ENCODE assay signal across 8 cellular contexts in the genomic region with DNA sequence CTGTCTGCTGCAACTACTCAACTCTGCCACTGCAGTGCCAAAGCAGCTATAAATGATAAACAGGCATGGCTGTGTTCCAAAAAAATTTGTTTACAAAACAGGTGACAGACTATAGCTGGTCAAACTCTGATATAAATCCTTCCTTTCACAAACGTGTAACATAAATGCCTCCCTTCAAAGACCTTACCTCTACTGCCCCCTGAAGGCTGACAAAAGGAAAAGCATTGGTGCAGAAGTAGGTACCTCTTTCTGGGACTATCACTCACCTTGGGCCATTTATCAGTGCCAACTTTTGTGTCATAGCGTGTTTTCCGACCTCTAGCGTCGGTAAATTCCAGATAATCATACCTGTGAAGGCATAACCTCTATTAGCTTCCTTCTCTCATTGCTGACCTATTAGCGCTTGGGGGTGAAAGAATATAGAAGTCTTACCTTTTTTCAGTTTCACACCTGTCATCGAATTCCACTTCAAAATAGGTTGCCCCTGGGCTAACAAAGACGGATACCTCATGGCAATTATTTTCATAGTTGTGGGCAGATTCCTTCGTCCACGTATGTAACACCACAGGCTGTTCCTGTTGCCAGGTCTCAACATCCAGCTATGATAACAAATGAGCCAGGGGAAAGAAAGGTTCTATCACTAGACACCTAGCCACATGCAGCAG.
DNase-seq lines count a peak whose midpoint lies in the region; ATAC-seq and TF ChIP-seq lines count a peak whose summit lies in the region.

No MANE protein-coding gene starts in this region.

- no peaks in the 10 kb centered on the region for H4K20me1 ChIP-seq in OCI-LY1 (ENCODE audit: insufficient read depth, low read length)

- no peak overlapping the region for H3K4ac ChIP-seq in mesenchymal stem cell (ENCODE audit: low read depth in 1 of 2, low read length in 2 of 2)

- no peaks in the 10 kb centered on the region for H3F3A ChIP-seq in OCI-LY1 (ENCODE audit: insufficient read depth, low read length)

- no peak overlapping the region for H3K14ac ChIP-seq in mesenchymal stem cell (ENCODE audit: low read length in 2 of 2)

- H3K36me3 ChIP-seq in OCI-LY1 (ENCODE audit: insufficient read depth, low read length) (peaks cover 95% of the 10 kb centered on the region), mesenchymal stem cell (ENCODE audit: control insufficient read depth in 1 of 2, insufficient read depth in 2 of 2, low read depth in 1 of 2, low read length in 2 of 2) (peaks cover 44 to 97% of the 10 kb centered on the region in 2 experiments)

- no peak overlapping the region for H4K91ac ChIP-seq in mesenchymal stem cell (ENCODE audit: low read length)

- no peak overlapping the region for H4K8ac ChIP-seq in mesenchymal stem cell (ENCODE audit: low read length)

- H3K4me2 ChIP-seq in OCI-LY1 (ENCODE audit: low read length) (peak overlapping the region; percentile 15; the same call in 1 of the 2 replicates), mesenchymal stem cell (ENCODE audit: low read length, poor library complexity, severe bottlenecking) (no peak overlapping the region)

- ATAC-seq in HG03354 (IDR thresholded peaks at IDR 0.05; ENCODE audit: poor library complexity, severe bottlenecking, unreplicated experiment) = peak; percentile 23

- peaks cover 11% of the 10 kb centered on the region for H3K4me1 ChIP-seq in OCI-LY1 (ENCODE audit: insufficient read depth, low read length, severe bottlenecking)
- H3K4me1 ChIP-seq in mesenchymal stem cell (ENCODE audit: control insufficient read depth, insufficient read depth, low read depth, low read length) = no peaks in the 10 kb centered on the region

- no peak overlapping the region for H3K4me3 ChIP-seq in OCI-LY1 (ENCODE audit: low read depth, low read length, poor library complexity, severe bottlenecking)
- H3K4me3 ChIP-seq in mesenchymal stem cell (ENCODE audit: insufficient read depth in 1 of 2, low read depth in 1 of 2, low read length in 2 of 2) = no peak overlapping the region

- DNase-seq in DMS53 (lab: John Stamatoyannopoulos, UW) = peak; percentile 72
- DNase-seq in GM19238 (ENCODE audit: insufficient read length, low spot score) = peak; percentile 22
- peak; percentile 26 to 63 for DNase-seq in dermis microvascular lymphatic vessel endothelial cell (ENCODE audit: low read depth in 2 of 2)
- DNase-seq in mesenchymal stem cell = peak; percentile 44
- DNase-seq in NCI-H1092 (lab: John Stamatoyannopoulos, UW) = no peak
- DNase-seq in DMS153 treated with DMSO at 0.1 percent for 48 hours (lab: John Stamatoyannopoulos, UW; ENCODE audit: unreplicated experiment) = no peak

- no peak overlapping the region for H2BK5ac ChIP-seq in mesenchymal stem cell (ENCODE audit: low read depth, low read length, poor library complexity, severe bottlenecking)

- H3K23ac ChIP-seq in mesenchymal stem cell (ENCODE audit: low read length in 2 of 2) = no peak overlapping the region

- H2BK15ac ChIP-seq in mesenchymal stem cell (ENCODE audit: low read depth, poor library complexity, severe bottlenecking) = no peak overlapping the region

- no peak overlapping the region for H2BK120ac ChIP-seq in mesenchymal stem cell (ENCODE audit: low read depth, low read length)

- no peaks in the 10 kb centered on the region for H3K79me2 ChIP-seq in OCI-LY1 (ENCODE audit: insufficient read depth, low read length)

- no peaks in the 10 kb centered on the region for H3K9me2 ChIP-seq in OCI-LY1 (ENCODE audit: low read depth, low read length)

- H3K27ac ChIP-seq in OCI-LY1 (ENCODE audit: low read depth, low read length, poor library complexity, severe bottlenecking) (peak overlapping the region; percentile 16), mesenchymal stem cell (ENCODE audit: low read length, poor library complexity, severe bottlenecking) (no peak overlapping the region)

- H3K27me3 ChIP-seq in OCI-LY1 (ENCODE audit: insufficient read depth, low read length) = no peaks in the 10 kb centered on the region
- H3K27me3 ChIP-seq in mesenchymal stem cell (ENCODE audit: control insufficient read depth in 1 of 2, insufficient read depth in 1 of 2, low read length in 2 of 2) = no peaks in the 10 kb centered on the region

- no peak overlapping the region for H2AFZ ChIP-seq in OCI-LY1 (ENCODE audit: low read length)
- no peak overlapping the region for H2AFZ ChIP-seq in mesenchymal stem cell (ENCODE audit: low read depth, low read length)

- H2AK5ac ChIP-seq in mesenchymal stem cell (ENCODE audit: low read length, severe bottlenecking) = no peak overlapping the region

- 84% methylated on average over 10 of the region's 10 CpGs for WGBS in mesenchymal stem cell

- no peak overlapping the region for H3K18ac ChIP-seq in mesenchymal stem cell (ENCODE audit: low read depth in 1 of 2, low read length in 2 of 2)

- H3K79me1 ChIP-seq in mesenchymal stem cell (replicated peaks; ENCODE audit: low read length, poor library complexity, severe bottlenecking) = peaks cover 8% of the 10 kb centered on the region

- H3K9me3 ChIP-seq in OCI-LY1 (ENCODE audit: low read length) = no peaks in the 10 kb centered on the region
- H3K9me3 ChIP-seq in mesenchymal stem cell (ENCODE audit: control insufficient read depth, low read length) = no peaks in the 10 kb centered on the region

- peak; percentile 85 for TF ChIP-seq CTCF in OCI-LY1 (IDR thresholded peaks at IDR 0.05; ENCODE audit: low read length)

- H3K9ac ChIP-seq in OCI-LY1 (ENCODE audit: low read length) = no peak overlapping the region
- no peak overlapping the region for H3K9ac ChIP-seq in mesenchymal stem cell (ENCODE audit: low read length)

- H2BK12ac ChIP-seq in mesenchymal stem cell (ENCODE audit: low read length in 2 of 2) = no peak overlapping the region

Comparison
In these comparisons a context has a peak if more than half of its experiments do, and no peak if none do; other contexts are left out.
1. DNase-seq: peak in DMS53 (single experiment), GM19238 (single experiment), dermis microvascular lymphatic vessel endothelial cell (2 of 2) and mesenchymal stem cell (single experiment); none in NCI-H1092 (single experiment) and DMS153 treated with DMSO at 0.1 percent for 48 hours (single experiment).